8 cellular contexts compared by ENCODE assay signal in genomic region chr13:32314271-32314967, GRCh38. TPM values are rescaled to one million over a fixed set of nuclear protein-coding genes. Genes with fewer than 3 reads are reported as not detected.
DNase-seq lines count a peak whose midpoint lies in the region; ATAC-seq and TF ChIP-seq lines count a peak whose summit lies in the region.

No MANE protein-coding gene starts in this region.

- TF ChIP-seq POLR2A in gastroesophageal sphincter (IDR thresholded peaks at IDR 0.05): no peak

- H3K27me3 Mint-ChIP-seq in progenitor cell of endocrine pancreas: peaks cover 3% of the 10 kb centered on the region

- ATAC-seq in gastroesophageal sphincter: no peak
- ATAC-seq in HG02885 (IDR thresholded peaks at IDR 0.05; ENCODE audit: poor library complexity, unreplicated experiment): no peak
- ATAC-seq in HG02840 (IDR thresholded peaks at IDR 0.05; ENCODE audit: low FRiP score, unreplicated experiment): no peak

- TF ChIP-seq EP300 in gastroesophageal sphincter (IDR thresholded peaks at IDR 0.05): no peak

- peak overlapping the region; percentile 100 for H3K27ac Mint-ChIP-seq in progenitor cell of endocrine pancreas

- H3K4me3 Mint-ChIP-seq in progenitor cell of endocrine pancreas (ENCODE audit: low read depth): peak overlapping the region; percentile 91

- no peaks in the 10 kb centered on the region for H3K36me3 Mint-ChIP-seq in progenitor cell of endocrine pancreas (ENCODE audit: insufficient read depth)

- no peaks in the 10 kb centered on the region for H3K36me3 ChIP-seq in SJCRH30
- no peaks in the 10 kb centered on the region for H3K36me3 ChIP-seq in gastroesophageal sphincter

- DNase-seq in DMS53 treated with DMSO at 0.1 percent for 48 hours (lab: John Stamatoyannopoulos, UW; ENCODE audit: unreplicated experiment) (peak; percentile 73), SJCRH30 (no peak), progenitor cell of endocrine pancreas (ENCODE audit: low spot score, unreplicated experiment) (no peak), NCI-H2081 treated with DMSO at 0.1 percent for 48 hours (lab: John Stamatoyannopoulos, UW) (no peak), cerebellar cortex (ENCODE audit: low spot score) (no peak)

- H3K9me3 ChIP-seq in SJCRH30 (replicated peaks) (no peaks in the 10 kb centered on the region), gastroesophageal sphincter (no peaks in the 10 kb centered on the region)

- no peaks in the 10 kb centered on the region for H3K9me3 Mint-ChIP-seq in progenitor cell of endocrine pancreas (ENCODE audit: low read depth)

- H3K27ac ChIP-seq in SJCRH30 (peak overlapping the region; percentile 99), gastroesophageal sphincter (peak overlapping the region; percentile 84 to 93 (median 92))

- TF ChIP-seq CTCF in gastroesophageal sphincter (IDR thresholded peaks at IDR 0.05) (no peak), progenitor cell of endocrine pancreas (IDR thresholded peaks at IDR 0.05; ENCODE audit: unreplicated experiment) (no peak)

- H3K27me3 ChIP-seq in SJCRH30: no peaks in the 10 kb centered on the region
- no peaks in the 10 kb centered on the region for H3K27me3 ChIP-seq in gastroesophageal sphincter

- H3K4me1 Mint-ChIP-seq in progenitor cell of endocrine pancreas (ENCODE audit: low read depth): peaks cover 2% of the 10 kb centered on the region

- peak overlapping the region; percentile 73 for H3K4me3 ChIP-seq in SJCRH30
- peak overlapping the region; percentile 64 to 72 for H3K4me3 ChIP-seq in gastroesophageal sphincter

- peaks cover 11% of the 10 kb centered on the region for H3K4me1 ChIP-seq in SJCRH30
- H3K4me1 ChIP-seq in gastroesophageal sphincter: peaks cover 0 to 21% (median 0%) of the 10 kb centered on the region in 3 donors

- 73% methylated on average over 10 to 18 of the region's 25 CpGs for WGBS in gastroesophageal sphincter (ENCODE audit: low coverage in 1 of 2), 2 donors

RNA-seq across cellular contexts. Expression of gene ZAR1L, which starts 0.7 kb away (rescaled TPM):
- 0.18 TPM in 1 of 2 replicates, not detected in the other for total RNA-seq in SJCRH30 (2014; rRNA removed; shearing (Covaris generic))
- not detected for total RNA-seq in gastroesophageal sphincter
- total RNA-seq in progenitor cell of endocrine pancreas: not detected in 2 replicates

RNA-seq across cellular contexts. Expression of gene BRCA2, which starts 0.9 kb away (rescaled TPM):
- total RNA-seq in SJCRH30 (2014; rRNA removed; shearing (Covaris generic)): 19.5 and 22.9 TPM in 2 replicates
- total RNA-seq in gastroesophageal sphincter: 1 to 10 TPM in 1 of 4 donors, under 1 TPM in 3; 0.19 to 1.0 (median 0.72) TPM
- total RNA-seq in progenitor cell of endocrine pancreas: 11.3 and 14.7 TPM in 2 replicates
